Comparison of ENCODE assay signal across 9 cellular contexts in the genomic region with DNA sequence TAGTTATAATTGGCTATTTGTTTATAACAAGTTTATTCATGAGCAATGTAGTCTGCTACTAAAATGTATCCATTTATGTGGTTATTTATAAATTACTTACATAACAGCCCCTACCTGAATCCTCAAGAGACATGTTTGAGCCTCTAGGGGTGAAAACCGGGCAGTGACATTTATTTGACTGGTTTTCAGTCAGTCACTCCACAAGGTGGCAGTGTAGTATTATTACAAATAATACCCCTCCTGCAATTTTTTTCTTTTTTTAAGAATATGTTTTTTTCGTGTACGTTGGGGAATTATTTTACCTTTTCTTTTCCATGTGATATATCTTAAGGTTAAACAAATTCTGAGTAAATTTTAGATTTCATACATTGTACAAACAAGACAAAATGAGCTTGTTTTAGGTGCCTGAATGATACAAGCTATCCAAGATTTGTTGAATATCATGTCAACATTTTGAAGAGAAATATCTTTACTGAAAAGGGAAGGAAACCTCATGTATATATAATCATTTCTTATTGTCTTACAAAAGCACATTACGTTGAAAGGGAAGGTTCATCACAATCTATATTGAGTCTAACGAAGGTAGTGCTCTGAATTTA.
DNase-seq lines count a peak whose midpoint lies in the region; ATAC-seq and TF ChIP-seq lines count a peak whose summit lies in the region.
"Had no signal": no experiment of that assay in that cellular context is flagged by ENCODE, and none has a peak within 500 bp of the region (broad histone marks: within the 10 kb centered on the region; RNA-seq: fewer than 3 reads in every experiment).

No MANE protein-coding gene starts in this region.

- no peak for TF ChIP-seq EP300 in gastroesophageal sphincter (IDR thresholded peaks at IDR 0.05)

- no peak for TF ChIP-seq POLR2A in gastroesophageal sphincter (IDR thresholded peaks at IDR 0.05)

- no peak for ATAC-seq in gastroesophageal sphincter
- peak; percentile 58 for ATAC-seq in upper lobe of right lung
- no peak for ATAC-seq in HG03097 (IDR thresholded peaks at IDR 0.05; ENCODE audit: low FRiP score, unreplicated experiment)
- ATAC-seq in left cardiac atrium = no peak
- ATAC-seq: activated T-cell treated with anti-CD3 and anti-CD28 coated beads, Interleukin-2, amount 50 U/mL, for 72 hours had no signal

- 16 to 28% methylated on average over 5 of the region's 5 CpGs for WGBS in gastroesophageal sphincter (ENCODE audit: low coverage in 1 of 2), 2 donors

- no peaks in the 10 kb centered on the region for H3K36me3 ChIP-seq in gastroesophageal sphincter
- no peaks in the 10 kb centered on the region for H3K36me3 ChIP-seq in upper lobe of right lung

- DNase-seq in NCI-H1105 treated with DMSO at 0.1 percent for 48 hours (lab: John Stamatoyannopoulos, UW) (peak; percentile 24), NCI-H1105 (lab: John Stamatoyannopoulos, UW) (no peak), HPDE6-E6E7 (ENCODE audit: extremely low spot score) (peak; percentile 28), SK-N-DZ (ENCODE audit: low spot score) (peak; percentile 57), upper lobe of right lung (no peak), left cardiac atrium (no peak)

- H3K4me3 ChIP-seq in gastroesophageal sphincter (no peak overlapping the region), upper lobe of right lung (no peak overlapping the region)

- H3K4me1 ChIP-seq in gastroesophageal sphincter = no peaks in the 10 kb centered on the region
- no peaks in the 10 kb centered on the region for H3K4me1 ChIP-seq in upper lobe of right lung

- intact Hi-C loops in upper lobe of right lung (cut with DNase I) (no loop called here), left cardiac atrium (cut with DNase I) (no loop called here)

- no peaks in the 10 kb centered on the region for H3K9me3 ChIP-seq in gastroesophageal sphincter
- H3K9me3 ChIP-seq in upper lobe of right lung = no peaks in the 10 kb centered on the region

- H3K27me3 ChIP-seq in gastroesophageal sphincter (no peaks in the 10 kb centered on the region), upper lobe of right lung (no peaks in the 10 kb centered on the region)

- H3K27ac ChIP-seq in gastroesophageal sphincter = no peak overlapping the region
- no peak overlapping the region for H3K27ac ChIP-seq in upper lobe of right lung

- TF ChIP-seq CTCF in gastroesophageal sphincter (IDR thresholded peaks at IDR 0.05) (peak in 3 of 4 experiments; percentile 9 to 40 (median 15)), upper lobe of right lung (IDR thresholded peaks at IDR 0.05) (peak; percentile 49)

Comparison
In these comparisons a context has a peak if more than half of its experiments do, and no peak if none do; other contexts are left out.
1. DNase-seq: peak in NCI-H1105 treated with DMSO at 0.1 percent for 48 hours (single experiment), HPDE6-E6E7 (single experiment) and SK-N-DZ (single experiment); none in NCI-H1105 (single experiment), upper lobe of right lung (single experiment) and left cardiac atrium (single experiment).